In genomic region chr6:144480518-144480917, GRCh38 we compare ENCODE assay signal across 23 cellular contexts.
"Had no signal": no experiment of that assay in that cellular context is flagged by ENCODE, and none has a peak within 500 bp of the region (broad histone marks: within the 10 kb centered on the region; RNA-seq: fewer than 3 reads in every experiment).

No MANE protein-coding gene starts in this region.

- H3K9me3 ChIP-seq: breast epithelium, esophagus squamous epithelium, prostate gland, suprapubic skin, vagina had no signal

- H3K4me1 ChIP-seq: breast epithelium, esophagus squamous epithelium, prostate gland, vagina had no signal

- H3K4me3 Mint-ChIP-seq: activated naive CD8-positive, alpha-beta T cell treated with anti-CD3 and anti-CD28 coated beads, Interleukin-2, amount 10 ng/mL, durations not matched to agents 7 days and 5 days; activated T-helper 1 cell treated with anti-CD3 and anti-CD28 coated beads, Interleukin-12 subunit alpha, Interleukin-12 subunit beta, Interleukin-2, Interleukin-4 antibody, amounts not matched to agents 30 ng/mL and 10 ng/mL and 1 ng/mL, durations not matched to agents 14 hours and 24 hours and 36 hours; dendritic cell treated with granulocyte-macrophage colony-stimulating factor and Interleukin-4, amounts not matched to agents 40 ng/mL and 50 ng/mL, for 4 days; mesothelial cell of epicardium; neural crest cell; stimulated activated naive CD8-positive, alpha-beta T cell treated with anti-CD3 and anti-CD28 coated beads, Interleukin-15, amount 100 ng/mL, for 72 hours; T-helper 1 cell treated with Interleukin-12 subunit alpha and Interleukin-12 subunit beta and Interleukin-4 antibody, amounts not matched to agents 30 μg/mL and 1 μg/mL, for 36 hours had no signal

- H3K9me3 Mint-ChIP-seq: activated naive CD8-positive, alpha-beta T cell treated with anti-CD3 and anti-CD28 coated beads, Interleukin-2, amount 10 ng/mL, durations not matched to agents 7 days and 5 days; activated T-helper 1 cell treated with anti-CD3 and anti-CD28 coated beads, Interleukin-12 subunit alpha, Interleukin-12 subunit beta, Interleukin-2, Interleukin-4 antibody, amounts not matched to agents 30 ng/mL and 10 ng/mL and 1 ng/mL, durations not matched to agents 14 hours and 24 hours and 36 hours; dendritic cell treated with granulocyte-macrophage colony-stimulating factor and Interleukin-4, amounts not matched to agents 40 ng/mL and 50 ng/mL, for 4 days; mesothelial cell of epicardium; neural crest cell; stimulated activated naive CD8-positive, alpha-beta T cell treated with anti-CD3 and anti-CD28 coated beads, Interleukin-15, amount 100 ng/mL, for 72 hours; T-helper 1 cell treated with Interleukin-12 subunit alpha and Interleukin-12 subunit beta and Interleukin-4 antibody, amounts not matched to agents 30 μg/mL and 1 μg/mL, for 36 hours had no signal

- ATAC-seq: left cardiac atrium; right cardiac atrium; stimulated activated naive CD8-positive, alpha-beta T cell treated with anti-CD3 and anti-CD28 coated beads, Interleukin-15, amount 100 ng/mL, for 72 hours had no signal

- H3K4me3 ChIP-seq: breast epithelium, esophagus squamous epithelium, hepatocyte, lung, prostate gland, suprapubic skin, vagina had no signal

- H3K27ac ChIP-seq: esophagus squamous epithelium, hepatocyte, prostate gland, suprapubic skin, vagina had no signal

- DNase-seq: activated CD4-positive, alpha-beta T cell treated with anti-CD3 and anti-CD28 coated beads, Interleukin-2, amount 50 U/mL, for 4 hours; activated naive CD8-positive, alpha-beta T cell treated with anti-CD3 and anti-CD28 coated beads, Interleukin-2, amount 10 ng/mL, durations not matched to agents 7 days and 5 days; aorta; effector memory CD4-positive, alpha-beta T cell; esophagus squamous epithelium; left cardiac atrium; right cardiac atrium; small intestine; stimulated activated CD4-positive, alpha-beta T cell treated with anti-CD3 and anti-CD28 coated beads, Interleukin-15, amount 100 ng/mL, for 24 hours; stimulated activated CD4-positive, alpha-beta T cell treated with anti-CD3 and anti-CD28 coated beads, Interleukin-2, amount 100 ng/mL, for 48 hours; stimulated activated naive CD8-positive, alpha-beta T cell treated with anti-CD3 and anti-CD28 coated beads, Interleukin-15, amount 100 ng/mL, for 72 hours; trophoblast cell had no signal

- H3K36me3 ChIP-seq: breast epithelium had no signal

- H3K27ac Mint-ChIP-seq: activated naive CD8-positive, alpha-beta T cell treated with anti-CD3 and anti-CD28 coated beads, Interleukin-2, amount 10 ng/mL, durations not matched to agents 7 days and 5 days; activated T-helper 1 cell treated with anti-CD3 and anti-CD28 coated beads, Interleukin-12 subunit alpha, Interleukin-12 subunit beta, Interleukin-2, Interleukin-4 antibody, amounts not matched to agents 30 ng/mL and 10 ng/mL and 1 ng/mL, durations not matched to agents 14 hours and 24 hours and 36 hours; dendritic cell treated with granulocyte-macrophage colony-stimulating factor and Interleukin-4, amounts not matched to agents 40 ng/mL and 50 ng/mL, for 4 days; mesothelial cell of epicardium; stimulated activated naive CD8-positive, alpha-beta T cell treated with anti-CD3 and anti-CD28 coated beads, Interleukin-15, amount 100 ng/mL, for 72 hours; T-helper 1 cell treated with Interleukin-12 subunit alpha and Interleukin-12 subunit beta and Interleukin-4 antibody, amounts not matched to agents 30 μg/mL and 1 μg/mL, for 36 hours had no signal

- H3K27me3 ChIP-seq: breast epithelium, esophagus squamous epithelium, hepatocyte, suprapubic skin, vagina had no signal

- H3K27me3 Mint-ChIP-seq: activated naive CD8-positive, alpha-beta T cell treated with anti-CD3 and anti-CD28 coated beads, Interleukin-2, amount 10 ng/mL, durations not matched to agents 7 days and 5 days; dendritic cell treated with granulocyte-macrophage colony-stimulating factor and Interleukin-4, amounts not matched to agents 40 ng/mL and 50 ng/mL, for 4 days; stimulated activated naive CD8-positive, alpha-beta T cell treated with anti-CD3 and anti-CD28 coated beads, Interleukin-15, amount 100 ng/mL, for 72 hours had no signal

- H3K4me1 Mint-ChIP-seq: neural crest cell had no signal
